24 cellular contexts compared by ENCODE assay signal in genomic region chr7:4080013-4080412, GRCh38.
DNase-seq lines count a peak whose midpoint lies in the region; ATAC-seq, FAIRE-seq and TF ChIP-seq lines count a peak whose summit lies in the region.
"Had no signal": no experiment of that assay in that cellular context is flagged by ENCODE, and none has a peak within 500 bp of the region (broad histone marks: within the 10 kb centered on the region; RNA-seq: fewer than 3 reads in every experiment).

No MANE protein-coding gene starts in this region.

- no peak for FAIRE-seq in HTR-8/SVneo (lab: Jason Lieb, UNC)
- FAIRE-seq: GM19239, HepG2, K562 had no signal

- H3K27me3 ChIP-seq in upper lobe of right lung, result no peaks in the 10 kb centered on the region
- H3K27me3 ChIP-seq: BLaER1 had no signal

- H3K9me3 Mint-ChIP-seq in neural crest cell, result peaks cover 6% of the 10 kb centered on the region
- H3K9me3 Mint-ChIP-seq in activated T-cell treated with anti-CD3 and anti-CD28 coated beads, Interleukin-2, amount 50 U/mL, for 24 hours, result peaks cover 3% of the 10 kb centered on the region
- H3K9me3 Mint-ChIP-seq in stimulated activated naive B cell treated with anti-CD40 and anti-IgM and Interleukin-4, amounts not matched to agents 10 μg/mL and 1 μg/mL and 100 μg/mL, for 72 hours, result peaks cover 0 to 4% of the 10 kb centered on the region in 2 donors
- H3K9me3 Mint-ChIP-seq: CD4-positive, alpha-beta T cell had no signal

- peak; percentile 38 for DNase-seq in NCI-H69 (lab: John Stamatoyannopoulos, UW)
- DNase-seq in neural crest cell (ENCODE audit: low read depth, low spot score), result no peak
- DNase-seq in upper lobe of right lung, result no peak
- no peak for DNase-seq in HTR-8/SVneo (ENCODE audit: insufficient read length, low spot score)
- DNase-seq in activated T-cell treated with anti-CD3 and anti-CD28 coated beads, Interleukin-2, amount 50 U/mL, for 24 hours, result no peak
- no peak for DNase-seq in stimulated activated naive B cell treated with anti-CD40 and anti-IgM and Interleukin-4, amounts not matched to agents 10 μg/mL and 1 μg/mL and 100 μg/mL, for 72 hours
- DNase-seq: ACHN; CD4-positive, alpha-beta T cell; COR-L47; DMS79; GOT3; MM.1S; NCI-H1048; NCI-H1417 treated with DMSO at 0.1 percent for 48 hours; NCI-H187; NCI-H524; NCI-H82 had no signal

- H3K9me3 ChIP-seq in HEK293 (ENCODE audit: control insufficient read depth, insufficient read depth, low read depth, low read length), result no peaks in the 10 kb centered on the region
- H3K9me3 ChIP-seq in upper lobe of right lung, result no peaks in the 10 kb centered on the region

- H3K4me1 Mint-ChIP-seq in neural crest cell, result no peaks in the 10 kb centered on the region
- no peaks in the 10 kb centered on the region for H3K4me1 Mint-ChIP-seq in activated T-cell treated with anti-CD3 and anti-CD28 coated beads, Interleukin-2, amount 50 U/mL, for 24 hours (ENCODE audit: low read depth)
- no peaks in the 10 kb centered on the region for H3K4me1 Mint-ChIP-seq in stimulated activated naive B cell treated with anti-CD40 and anti-IgM and Interleukin-4, amounts not matched to agents 10 μg/mL and 1 μg/mL and 100 μg/mL, for 72 hours

- H3K36me3 ChIP-seq in HEK293 (ENCODE audit: control insufficient read depth in 2 of 2, insufficient read depth in 1 of 2, low read length in 2 of 2) (peaks cover 0 to 7% of the 10 kb centered on the region in 2 experiments; a peak in 2 of 3 replicates), upper lobe of right lung (no peaks in the 10 kb centered on the region)
- H3K36me3 ChIP-seq: BLaER1 had no signal

- H3K27me3 Mint-ChIP-seq in neural crest cell (ENCODE audit: low read depth), result no peaks in the 10 kb centered on the region
- H3K27me3 Mint-ChIP-seq in activated T-cell treated with anti-CD3 and anti-CD28 coated beads, Interleukin-2, amount 50 U/mL, for 24 hours, result no peaks in the 10 kb centered on the region
- H3K27me3 Mint-ChIP-seq in stimulated activated naive B cell treated with anti-CD40 and anti-IgM and Interleukin-4, amounts not matched to agents 10 μg/mL and 1 μg/mL and 100 μg/mL, for 72 hours, result no peaks in the 10 kb centered on the region
- H3K27me3 Mint-ChIP-seq: CD4-positive, alpha-beta T cell had no signal

- H3K27ac ChIP-seq in HEK293 (ENCODE audit: extremely low read depth, low read depth, low read length), result no peak overlapping the region
- H3K27ac ChIP-seq in upper lobe of right lung, result no peak overlapping the region
- H3K27ac ChIP-seq: BLaER1 had no signal

- TF ChIP-seq CTCF in HEK293 (tag by site-specific recombination; IDR thresholded peaks at IDR 0.05) (no peak), neural crest cell (conservative IDR thresholded peaks at IDR 0.05) (no peak), upper lobe of right lung (IDR thresholded peaks at IDR 0.05) (no peak)

- H3K4me3 Mint-ChIP-seq in neural crest cell, result no peak overlapping the region
- H3K4me3 Mint-ChIP-seq in activated T-cell treated with anti-CD3 and anti-CD28 coated beads, Interleukin-2, amount 50 U/mL, for 24 hours, result no peak overlapping the region
- no peak overlapping the region for H3K4me3 Mint-ChIP-seq in stimulated activated naive B cell treated with anti-CD40 and anti-IgM and Interleukin-4, amounts not matched to agents 10 μg/mL and 1 μg/mL and 100 μg/mL, for 72 hours
- H3K4me3 Mint-ChIP-seq: CD4-positive, alpha-beta T cell had no signal

- H3K36me3 Mint-ChIP-seq in neural crest cell (ENCODE audit: low read depth), result peaks cover 16% of the 10 kb centered on the region
- H3K36me3 Mint-ChIP-seq in activated T-cell treated with anti-CD3 and anti-CD28 coated beads, Interleukin-2, amount 50 U/mL, for 24 hours (ENCODE audit: low read depth), result no peaks in the 10 kb centered on the region
- no peaks in the 10 kb centered on the region for H3K36me3 Mint-ChIP-seq in stimulated activated naive B cell treated with anti-CD40 and anti-IgM and Interleukin-4, amounts not matched to agents 10 μg/mL and 1 μg/mL and 100 μg/mL, for 72 hours

- H3K4me1 ChIP-seq in HEK293 (ENCODE audit: control insufficient read depth, insufficient read depth, low read length) (no peaks in the 10 kb centered on the region), upper lobe of right lung (no peaks in the 10 kb centered on the region)

- CTCF ChIA-PET in HEK293 (lab: Yijun Ruan, JAX), result no interaction called here

- peak; percentile 21 for ATAC-seq in upper lobe of right lung
- no peak for ATAC-seq in stimulated activated naive B cell treated with anti-CD40 and anti-IgM and Interleukin-4, amounts not matched to agents 10 μg/mL and 1 μg/mL and 100 μg/mL, for 72 hours (replicated peaks)
- ATAC-seq: HCT116, HepG2, K562, Panc1 had no signal

- peak overlapping the region; percentile 35 for H3K27ac Mint-ChIP-seq in neural crest cell (ENCODE audit: unreplicated experiment)
- no peak overlapping the region for H3K27ac Mint-ChIP-seq in activated T-cell treated with anti-CD3 and anti-CD28 coated beads, Interleukin-2, amount 50 U/mL, for 24 hours
- no peak overlapping the region for H3K27ac Mint-ChIP-seq in stimulated activated naive B cell treated with anti-CD40 and anti-IgM and Interleukin-4, amounts not matched to agents 10 μg/mL and 1 μg/mL and 100 μg/mL, for 72 hours
- H3K27ac Mint-ChIP-seq: CD4-positive, alpha-beta T cell had no signal

- intact Hi-C loops in upper lobe of right lung (cut with DNase I), result no loop called here

- H3K4me3 ChIP-seq in HEK293 (ENCODE audit: low read depth, low read length) (no peak overlapping the region), upper lobe of right lung (no peak overlapping the region)
- H3K4me3 ChIP-seq: BLaER1, K562 had no signal

- POLR2A ChIA-PET in HEK293 (lab: Yijun Ruan, JAX), result no interaction called here

TF ChIP-seq in HEK293, 187 proteins besides CTCF, POLR2A, EP300 and RAD21 (continues in another document):
- TF ChIP-seq ZBTB11 (tag by site-specific recombination; conservative IDR thresholded peaks at IDR 0.05; ENCODE audit: low read depth) (0 out of 2 replicates have a peak, but pooled peaks have one; percentile 12), PRDM10 (tag by site-specific recombination; IDR thresholded peaks at IDR 0.05) (peak; percentile 28; the same call in 1 of the 2 replicates)
